2 cellular contexts compared by ENCODE assay signal in the genomic region with DNA sequence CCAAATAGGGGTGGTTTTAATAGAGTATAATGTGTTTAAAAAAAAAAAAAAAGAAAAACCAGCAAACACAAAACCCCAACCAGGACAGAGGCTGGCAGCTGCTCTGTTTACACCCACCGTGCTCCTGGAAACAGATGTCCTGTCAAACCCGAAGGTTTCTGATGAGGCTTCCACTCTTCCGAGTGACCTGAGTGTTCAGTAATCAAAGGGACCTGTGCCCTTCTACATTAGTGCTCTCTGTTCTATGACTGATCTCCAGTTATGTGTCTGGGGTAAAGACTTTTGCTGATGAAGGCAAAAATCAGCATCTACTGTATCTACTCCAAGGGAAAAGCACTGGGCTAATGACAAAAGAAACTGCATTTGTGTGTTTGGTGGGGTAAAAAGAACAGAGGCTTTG.
TF ChIP-seq lines count a peak whose summit lies in the region.

No MANE protein-coding gene starts in this region.

TF ChIP-seq in HCT116, 20 proteins besides CTCF, POLR2A, EP300 and RAD21 (continued from another document):
- TF ChIP-seq, protein P1, sequence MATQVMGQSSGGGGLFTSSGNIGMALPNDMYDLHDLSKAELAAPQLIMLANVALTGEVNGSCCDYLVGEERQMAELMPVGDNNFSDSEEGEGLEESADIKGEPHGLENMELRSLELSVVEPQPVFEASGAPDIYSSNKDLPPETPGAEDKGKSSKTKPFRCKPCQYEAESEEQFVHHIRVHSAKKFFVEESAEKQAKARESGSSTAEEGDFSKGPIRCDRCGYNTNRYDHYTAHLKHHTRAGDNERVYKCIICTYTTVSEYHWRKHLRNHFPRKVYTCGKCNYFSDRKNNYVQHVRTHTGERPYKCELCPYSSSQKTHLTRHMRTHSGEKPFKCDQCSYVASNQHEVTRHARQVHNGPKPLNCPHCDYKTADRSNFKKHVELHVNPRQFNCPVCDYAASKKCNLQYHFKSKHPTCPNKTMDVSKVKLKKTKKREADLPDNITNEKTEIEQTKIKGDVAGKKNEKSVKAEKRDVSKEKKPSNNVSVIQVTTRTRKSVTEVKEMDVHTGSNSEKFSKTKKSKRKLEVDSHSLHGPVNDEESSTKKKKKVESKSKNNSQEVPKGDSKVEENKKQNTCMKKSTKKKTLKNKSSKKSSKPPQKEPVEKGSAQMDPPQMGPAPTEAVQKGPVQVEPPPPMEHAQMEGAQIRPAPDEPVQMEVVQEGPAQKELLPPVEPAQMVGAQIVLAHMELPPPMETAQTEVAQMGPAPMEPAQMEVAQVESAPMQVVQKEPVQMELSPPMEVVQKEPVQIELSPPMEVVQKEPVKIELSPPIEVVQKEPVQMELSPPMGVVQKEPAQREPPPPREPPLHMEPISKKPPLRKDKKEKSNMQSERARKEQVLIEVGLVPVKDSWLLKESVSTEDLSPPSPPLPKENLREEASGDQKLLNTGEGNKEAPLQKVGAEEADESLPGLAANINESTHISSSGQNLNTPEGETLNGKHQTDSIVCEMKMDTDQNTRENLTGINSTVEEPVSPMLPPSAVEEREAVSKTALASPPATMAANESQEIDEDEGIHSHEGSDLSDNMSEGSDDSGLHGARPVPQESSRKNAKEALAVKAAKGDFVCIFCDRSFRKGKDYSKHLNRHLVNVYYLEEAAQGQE (IDR thresholded peaks at IDR 0.05; ENCODE audit: low read depth), result no peak
- no peak for TF ChIP-seq YY1 (IDR thresholded peaks at IDR 0.05; ENCODE audit: extremely low read depth, insufficient replicate concordance, low read depth, low read length)
- no peak for TF ChIP-seq ATF3 (IDR thresholded peaks at IDR 0.05)

TF ChIP-seq in WTC11, 78 proteins besides CTCF, POLR2A, EP300 and RAD21 (continued from another document):
- TF ChIP-seq ZNF423 (CRISPR knock-in tag; IDR thresholded peaks at IDR 0.05) (no peak), SMAD3 (CRISPR knock-in tag; IDR thresholded peaks at IDR 0.05; ENCODE audit: borderline replicate concordance) (no peak), RORB (CRISPR knock-in tag; IDR thresholded peaks at IDR 0.05) (no peak), RELA (CRISPR knock-in tag; IDR thresholded peaks at IDR 0.05; ENCODE audit: borderline replicate concordance) (no peak), CBFB (CRISPR knock-in tag; IDR thresholded peaks at IDR 0.05; ENCODE audit: low read depth) (no peak), ZNF396 (CRISPR knock-in tag; IDR thresholded peaks at IDR 0.05; ENCODE audit: borderline replicate concordance) (no peak), ZBTB21 (CRISPR knock-in tag; IDR thresholded peaks at IDR 0.05; ENCODE audit: borderline replicate concordance) (no peak), NFYB (CRISPR knock-in tag; conservative IDR thresholded peaks at IDR 0.05; ENCODE audit: low read depth) (no peak), ZNF138 (CRISPR knock-in tag; conservative IDR thresholded peaks at IDR 0.05) (no peak), ERG (CRISPR knock-in tag; IDR thresholded peaks at IDR 0.05) (no peak), ETV6 (CRISPR knock-in tag; IDR thresholded peaks at IDR 0.05) (no peak)
- TF ChIP-seq, protein P2, sequence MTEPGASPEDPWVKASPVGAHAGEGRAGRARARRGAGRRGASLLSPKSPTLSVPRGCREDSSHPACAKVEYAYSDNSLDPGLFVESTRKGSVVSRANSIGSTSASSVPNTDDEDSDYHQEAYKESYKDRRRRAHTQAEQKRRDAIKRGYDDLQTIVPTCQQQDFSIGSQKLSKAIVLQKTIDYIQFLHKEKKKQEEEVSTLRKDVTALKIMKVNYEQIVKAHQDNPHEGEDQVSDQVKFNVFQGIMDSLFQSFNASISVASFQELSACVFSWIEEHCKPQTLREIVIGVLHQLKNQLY (CRISPR knock-in tag; IDR thresholded peaks at IDR 0.05), result no peak
- TF ChIP-seq, protein P3, sequence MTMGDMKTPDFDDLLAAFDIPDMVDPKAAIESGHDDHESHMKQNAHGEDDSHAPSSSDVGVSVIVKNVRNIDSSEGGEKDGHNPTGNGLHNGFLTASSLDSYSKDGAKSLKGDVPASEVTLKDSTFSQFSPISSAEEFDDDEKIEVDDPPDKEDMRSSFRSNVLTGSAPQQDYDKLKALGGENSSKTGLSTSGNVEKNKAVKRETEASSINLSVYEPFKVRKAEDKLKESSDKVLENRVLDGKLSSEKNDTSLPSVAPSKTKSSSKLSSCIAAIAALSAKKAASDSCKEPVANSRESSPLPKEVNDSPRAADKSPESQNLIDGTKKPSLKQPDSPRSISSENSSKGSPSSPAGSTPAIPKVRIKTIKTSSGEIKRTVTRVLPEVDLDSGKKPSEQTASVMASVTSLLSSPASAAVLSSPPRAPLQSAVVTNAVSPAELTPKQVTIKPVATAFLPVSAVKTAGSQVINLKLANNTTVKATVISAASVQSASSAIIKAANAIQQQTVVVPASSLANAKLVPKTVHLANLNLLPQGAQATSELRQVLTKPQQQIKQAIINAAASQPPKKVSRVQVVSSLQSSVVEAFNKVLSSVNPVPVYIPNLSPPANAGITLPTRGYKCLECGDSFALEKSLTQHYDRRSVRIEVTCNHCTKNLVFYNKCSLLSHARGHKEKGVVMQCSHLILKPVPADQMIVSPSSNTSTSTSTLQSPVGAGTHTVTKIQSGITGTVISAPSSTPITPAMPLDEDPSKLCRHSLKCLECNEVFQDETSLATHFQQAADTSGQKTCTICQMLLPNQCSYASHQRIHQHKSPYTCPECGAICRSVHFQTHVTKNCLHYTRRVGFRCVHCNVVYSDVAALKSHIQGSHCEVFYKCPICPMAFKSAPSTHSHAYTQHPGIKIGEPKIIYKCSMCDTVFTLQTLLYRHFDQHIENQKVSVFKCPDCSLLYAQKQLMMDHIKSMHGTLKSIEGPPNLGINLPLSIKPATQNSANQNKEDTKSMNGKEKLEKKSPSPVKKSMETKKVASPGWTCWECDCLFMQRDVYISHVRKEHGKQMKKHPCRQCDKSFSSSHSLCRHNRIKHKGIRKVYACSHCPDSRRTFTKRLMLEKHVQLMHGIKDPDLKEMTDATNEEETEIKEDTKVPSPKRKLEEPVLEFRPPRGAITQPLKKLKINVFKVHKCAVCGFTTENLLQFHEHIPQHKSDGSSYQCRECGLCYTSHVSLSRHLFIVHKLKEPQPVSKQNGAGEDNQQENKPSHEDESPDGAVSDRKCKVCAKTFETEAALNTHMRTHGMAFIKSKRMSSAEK (CRISPR knock-in tag; IDR thresholded peaks at IDR 0.05; ENCODE audit: borderline replicate concordance), result no peak
